Comparison of ENCODE assay signal across 1 cellular context in the genomic region with DNA sequence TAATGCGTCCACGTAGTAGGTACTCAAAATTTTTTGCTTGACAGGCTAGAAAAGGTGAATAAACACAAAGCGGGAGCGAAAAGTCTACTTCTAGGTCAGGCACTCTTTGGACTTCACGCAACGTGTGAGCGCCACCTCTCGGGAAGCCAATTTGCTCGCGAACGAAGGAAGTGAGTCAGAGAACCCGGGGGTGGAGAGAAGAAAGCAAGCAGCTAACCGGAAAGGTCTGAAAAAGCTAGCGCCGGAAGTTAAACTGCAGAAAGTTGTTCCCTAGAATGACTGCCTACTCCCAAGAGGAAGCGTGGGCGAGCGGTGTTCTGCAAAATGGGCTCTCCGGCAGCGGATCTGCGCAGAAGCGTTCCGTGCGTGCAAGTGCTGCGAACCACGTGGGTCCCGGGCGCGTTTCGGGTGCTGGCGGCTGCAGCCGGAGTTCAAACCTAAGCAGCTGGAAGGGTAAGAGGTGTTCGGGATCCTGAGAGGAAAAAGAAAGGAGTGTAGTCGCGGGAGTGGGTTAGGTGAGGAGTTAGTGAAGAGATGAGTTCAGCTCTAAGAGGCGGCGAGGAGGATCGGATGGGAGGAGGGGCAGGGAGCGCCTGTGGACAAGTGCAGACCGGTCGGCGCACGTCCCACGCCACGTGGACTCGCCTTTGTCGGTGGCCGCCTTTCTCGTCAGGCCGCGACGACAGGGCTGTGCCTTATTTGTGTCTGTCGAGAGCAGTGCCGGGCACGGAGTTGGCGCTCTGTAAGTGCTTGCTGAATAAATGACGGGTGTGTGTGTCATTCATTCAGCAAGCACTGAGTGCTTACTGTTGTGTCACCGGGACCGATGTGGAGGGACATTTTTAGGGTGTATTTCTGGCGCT.
TF ChIP-seq lines count a peak whose summit lies in the region.

A gene (plus strand): TSS at position 350 of the 863 bp plus-strand sequence. CDS start 2,096 bp downstream, outside the sequence.

TF ChIP-seq in HepG2, 621 proteins besides CTCF, POLR2A, EP300 and RAD21 (continued from another document and continues in another):
- TF ChIP-seq, protein P1, sequence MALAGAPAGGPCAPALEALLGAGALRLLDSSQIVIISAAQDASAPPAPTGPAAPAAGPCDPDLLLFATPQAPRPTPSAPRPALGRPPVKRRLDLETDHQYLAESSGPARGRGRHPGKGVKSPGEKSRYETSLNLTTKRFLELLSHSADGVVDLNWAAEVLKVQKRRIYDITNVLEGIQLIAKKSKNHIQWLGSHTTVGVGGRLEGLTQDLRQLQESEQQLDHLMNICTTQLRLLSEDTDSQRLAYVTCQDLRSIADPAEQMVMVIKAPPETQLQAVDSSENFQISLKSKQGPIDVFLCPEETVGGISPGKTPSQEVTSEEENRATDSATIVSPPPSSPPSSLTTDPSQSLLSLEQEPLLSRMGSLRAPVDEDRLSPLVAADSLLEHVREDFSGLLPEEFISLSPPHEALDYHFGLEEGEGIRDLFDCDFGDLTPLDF (CRISPR knock-in tag; IDR thresholded peaks at IDR 0.05): peak; percentile 94
- TF ChIP-seq, protein P2, sequence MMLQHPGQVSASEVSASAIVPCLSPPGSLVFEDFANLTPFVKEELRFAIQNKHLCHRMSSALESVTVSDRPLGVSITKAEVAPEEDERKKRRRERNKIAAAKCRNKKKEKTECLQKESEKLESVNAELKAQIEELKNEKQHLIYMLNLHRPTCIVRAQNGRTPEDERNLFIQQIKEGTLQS (CRISPR knock-in tag; IDR thresholded peaks at IDR 0.05): peak; percentile 88
- TF ChIP-seq SSRP1 (CRISPR knock-in tag; IDR thresholded peaks at IDR 0.05) (0 out of 2 replicates have a peak, but pooled peaks have one; percentile 60), PCBP1 (IDR thresholded peaks at IDR 0.05; ENCODE audit: borderline replicate concordance, low read depth, low read length) (peak; percentile 75; the same call in 1 of the 2 replicates), SOX5 (CRISPR knock-in tag; IDR thresholded peaks at IDR 0.05; ENCODE audit: borderline replicate concordance) (peak; percentile 88), TEAD2 (CRISPR knock-in tag; IDR thresholded peaks at IDR 0.05) (no peak), ZNF446 (CRISPR knock-in tag; IDR thresholded peaks at IDR 0.05) (peak; percentile 97), BORCS8-MEF2B (CRISPR knock-in tag; IDR thresholded peaks at IDR 0.05) (peak; percentile 90), CREM (IDR thresholded peaks at IDR 0.05) (peak; percentile 94), CREM (CRISPR knock-in tag; IDR thresholded peaks at IDR 0.05) (peak; percentile 61; the same call in 1 of the 2 replicates), EHMT2 (IDR thresholded peaks at IDR 0.05; ENCODE audit: borderline replicate concordance, low read depth, low read length) (peak; percentile 48; the same call in 1 of the 2 replicates), ATF1 (CRISPR knock-in tag; IDR thresholded peaks at IDR 0.05) (peak; percentile 86), EEA1 (CRISPR knock-in tag; IDR thresholded peaks at IDR 0.05; ENCODE audit: borderline replicate concordance) (peak; percentile 97; the same call in 1 of the 2 replicates), ZNF430 (CRISPR knock-in tag; IDR thresholded peaks at IDR 0.05) (peak; percentile 91; the same call in 1 of the 2 replicates), ZNF496 (CRISPR knock-in tag; IDR thresholded peaks at IDR 0.05; ENCODE audit: insufficient replicate concordance) (no peak), HNRNPK (IDR thresholded peaks at IDR 0.05; ENCODE audit: low read depth, low read length, poor library complexity, severe bottlenecking) (peak; percentile 44), ISL2 (CRISPR knock-in tag; IDR thresholded peaks at IDR 0.05) (peak; percentile 95), FOXA3 (CRISPR knock-in tag; IDR thresholded peaks at IDR 0.05) (peak; percentile 90)
- TF ChIP-seq, protein P3, sequence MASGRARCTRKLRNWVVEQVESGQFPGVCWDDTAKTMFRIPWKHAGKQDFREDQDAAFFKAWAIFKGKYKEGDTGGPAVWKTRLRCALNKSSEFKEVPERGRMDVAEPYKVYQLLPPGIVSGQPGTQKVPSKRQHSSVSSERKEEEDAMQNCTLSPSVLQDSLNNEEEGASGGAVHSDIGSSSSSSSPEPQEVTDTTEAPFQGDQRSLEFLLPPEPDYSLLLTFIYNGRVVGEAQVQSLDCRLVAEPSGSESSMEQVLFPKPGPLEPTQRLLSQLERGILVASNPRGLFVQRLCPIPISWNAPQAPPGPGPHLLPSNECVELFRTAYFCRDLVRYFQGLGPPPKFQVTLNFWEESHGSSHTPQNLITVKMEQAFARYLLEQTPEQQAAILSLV (CRISPR knock-in tag; IDR thresholded peaks at IDR 0.05; ENCODE audit: borderline replicate concordance): peak; percentile 100
- TF ChIP-seq, protein P4, sequence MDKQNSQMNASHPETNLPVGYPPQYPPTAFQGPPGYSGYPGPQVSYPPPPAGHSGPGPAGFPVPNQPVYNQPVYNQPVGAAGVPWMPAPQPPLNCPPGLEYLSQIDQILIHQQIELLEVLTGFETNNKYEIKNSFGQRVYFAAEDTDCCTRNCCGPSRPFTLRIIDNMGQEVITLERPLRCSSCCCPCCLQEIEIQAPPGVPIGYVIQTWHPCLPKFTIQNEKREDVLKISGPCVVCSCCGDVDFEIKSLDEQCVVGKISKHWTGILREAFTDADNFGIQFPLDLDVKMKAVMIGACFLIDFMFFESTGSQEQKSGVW (CRISPR knock-in tag; IDR thresholded peaks at IDR 0.05; ENCODE audit: borderline replicate concordance): no peak
- TF ChIP-seq, protein P5, sequence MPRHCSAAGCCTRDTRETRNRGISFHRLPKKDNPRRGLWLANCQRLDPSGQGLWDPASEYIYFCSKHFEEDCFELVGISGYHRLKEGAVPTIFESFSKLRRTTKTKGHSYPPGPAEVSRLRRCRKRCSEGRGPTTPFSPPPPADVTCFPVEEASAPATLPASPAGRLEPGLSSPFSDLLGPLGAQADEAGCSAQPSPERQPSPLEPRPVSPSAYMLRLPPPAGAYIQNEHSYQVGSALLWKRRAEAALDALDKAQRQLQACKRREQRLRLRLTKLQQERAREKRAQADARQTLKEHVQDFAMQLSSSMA (CRISPR knock-in tag; IDR thresholded peaks at IDR 0.05): peak; percentile 98
- TF ChIP-seq, protein P6, sequence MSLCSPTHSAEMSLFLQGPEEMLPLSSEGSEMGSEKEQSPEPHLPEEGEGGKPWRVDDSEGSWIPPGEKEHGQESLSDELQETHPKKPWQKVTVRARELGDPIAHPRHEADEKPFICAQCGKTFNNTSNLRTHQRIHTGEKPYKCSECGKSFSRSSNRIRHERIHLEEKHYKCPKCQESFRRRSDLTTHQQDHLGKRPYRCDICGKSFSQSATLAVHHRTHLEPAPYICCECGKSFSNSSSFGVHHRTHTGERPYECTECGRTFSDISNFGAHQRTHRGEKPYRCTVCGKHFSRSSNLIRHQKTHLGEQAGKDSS (CRISPR knock-in tag; IDR thresholded peaks at IDR 0.05; ENCODE audit: borderline replicate concordance, low read depth): peak; percentile 99
- TF ChIP-seq, protein P7, sequence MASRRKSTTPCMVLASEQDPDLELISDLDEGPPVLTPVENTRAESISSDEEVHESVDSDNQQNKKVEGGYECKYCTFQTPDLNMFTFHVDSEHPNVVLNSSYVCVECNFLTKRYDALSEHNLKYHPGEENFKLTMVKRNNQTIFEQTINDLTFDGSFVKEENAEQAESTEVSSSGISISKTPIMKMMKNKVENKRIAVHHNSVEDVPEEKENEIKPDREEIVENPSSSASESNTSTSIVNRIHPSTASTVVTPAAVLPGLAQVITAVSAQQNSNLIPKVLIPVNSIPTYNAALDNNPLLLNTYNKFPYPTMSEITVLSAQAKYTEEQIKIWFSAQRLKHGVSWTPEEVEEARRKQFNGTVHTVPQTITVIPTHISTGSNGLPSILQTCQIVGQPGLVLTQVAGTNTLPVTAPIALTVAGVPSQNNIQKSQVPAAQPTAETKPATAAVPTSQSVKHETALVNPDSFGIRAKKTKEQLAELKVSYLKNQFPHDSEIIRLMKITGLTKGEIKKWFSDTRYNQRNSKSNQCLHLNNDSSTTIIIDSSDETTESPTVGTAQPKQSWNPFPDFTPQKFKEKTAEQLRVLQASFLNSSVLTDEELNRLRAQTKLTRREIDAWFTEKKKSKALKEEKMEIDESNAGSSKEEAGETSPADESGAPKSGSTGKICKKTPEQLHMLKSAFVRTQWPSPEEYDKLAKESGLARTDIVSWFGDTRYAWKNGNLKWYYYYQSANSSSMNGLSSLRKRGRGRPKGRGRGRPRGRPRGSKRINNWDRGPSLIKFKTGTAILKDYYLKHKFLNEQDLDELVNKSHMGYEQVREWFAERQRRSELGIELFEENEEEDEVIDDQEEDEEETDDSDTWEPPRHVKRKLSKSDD (CRISPR knock-in tag; IDR thresholded peaks at IDR 0.05; ENCODE audit: low read depth): 0 out of 2 replicates have a peak, but pooled peaks have one; percentile 10
- TF ChIP-seq, protein P8, sequence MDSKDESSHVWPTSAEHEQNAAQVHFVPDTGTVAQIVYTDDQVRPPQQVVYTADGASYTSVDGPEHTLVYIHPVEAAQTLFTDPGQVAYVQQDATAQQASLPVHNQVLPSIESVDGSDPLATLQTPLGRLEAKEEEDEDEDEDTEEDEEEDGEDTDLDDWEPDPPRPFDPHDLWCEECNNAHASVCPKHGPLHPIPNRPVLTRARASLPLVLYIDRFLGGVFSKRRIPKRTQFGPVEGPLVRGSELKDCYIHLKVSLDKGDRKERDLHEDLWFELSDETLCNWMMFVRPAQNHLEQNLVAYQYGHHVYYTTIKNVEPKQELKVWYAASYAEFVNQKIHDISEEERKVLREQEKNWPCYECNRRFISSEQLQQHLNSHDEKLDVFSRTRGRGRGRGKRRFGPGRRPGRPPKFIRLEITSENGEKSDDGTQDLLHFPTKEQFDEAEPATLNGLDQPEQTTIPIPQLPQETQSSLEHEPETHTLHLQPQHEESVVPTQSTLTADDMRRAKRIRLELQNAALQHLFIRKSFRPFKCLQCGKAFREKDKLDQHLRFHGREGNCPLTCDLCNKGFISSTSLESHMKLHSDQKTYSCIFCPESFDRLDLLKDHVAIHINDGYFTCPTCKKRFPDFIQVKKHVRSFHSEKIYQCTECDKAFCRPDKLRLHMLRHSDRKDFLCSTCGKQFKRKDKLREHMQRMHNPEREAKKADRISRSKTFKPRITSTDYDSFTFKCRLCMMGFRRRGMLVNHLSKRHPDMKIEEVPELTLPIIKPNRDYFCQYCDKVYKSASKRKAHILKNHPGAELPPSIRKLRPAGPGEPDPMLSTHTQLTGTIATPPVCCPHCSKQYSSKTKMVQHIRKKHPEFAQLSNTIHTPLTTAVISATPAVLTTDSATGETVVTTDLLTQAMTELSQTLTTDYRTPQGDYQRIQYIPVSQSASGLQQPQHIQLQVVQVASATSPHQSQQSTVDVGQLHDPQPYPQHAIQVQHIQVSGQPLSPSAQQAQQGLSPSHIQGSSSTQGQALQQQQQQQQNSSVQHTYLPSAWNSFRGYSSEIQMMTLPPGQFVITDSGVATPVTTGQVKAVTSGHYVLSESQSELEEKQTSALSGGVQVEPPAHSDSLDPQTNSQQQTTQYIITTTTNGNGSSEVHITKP (CRISPR knock-in tag; IDR thresholded peaks at IDR 0.05; ENCODE audit: low read depth): peak; percentile 88
- TF ChIP-seq, protein P9, sequence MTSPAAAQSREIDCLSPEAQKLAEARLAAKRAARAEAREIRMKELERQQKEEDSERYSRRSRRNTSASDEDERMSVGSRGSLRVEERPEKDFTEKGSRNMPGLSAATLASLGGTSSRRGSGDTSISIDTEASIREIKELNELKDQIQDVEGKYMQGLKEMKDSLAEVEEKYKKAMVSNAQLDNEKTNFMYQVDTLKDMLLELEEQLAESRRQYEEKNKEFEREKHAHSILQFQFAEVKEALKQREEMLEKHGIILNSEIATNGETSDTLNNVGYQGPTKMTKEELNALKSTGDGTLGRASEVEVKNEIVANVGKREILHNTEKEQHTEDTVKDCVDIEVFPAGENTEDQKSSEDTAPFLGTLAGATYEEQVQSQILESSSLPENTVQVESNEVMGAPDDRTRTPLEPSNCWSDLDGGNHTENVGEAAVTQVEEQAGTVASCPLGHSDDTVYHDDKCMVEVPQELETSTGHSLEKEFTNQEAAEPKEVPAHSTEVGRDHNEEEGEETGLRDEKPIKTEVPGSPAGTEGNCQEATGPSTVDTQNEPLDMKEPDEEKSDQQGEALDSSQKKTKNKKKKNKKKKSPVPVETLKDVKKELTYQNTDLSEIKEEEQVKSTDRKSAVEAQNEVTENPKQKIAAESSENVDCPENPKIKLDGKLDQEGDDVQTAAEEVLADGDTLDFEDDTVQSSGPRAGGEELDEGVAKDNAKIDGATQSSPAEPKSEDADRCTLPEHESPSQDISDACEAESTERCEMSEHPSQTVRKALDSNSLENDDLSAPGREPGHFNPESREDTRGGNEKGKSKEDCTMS (CRISPR knock-in tag; conservative IDR thresholded peaks at IDR 0.05): peak; percentile 54; the same call in 1 of the 2 replicates
- TF ChIP-seq, protein P10, sequence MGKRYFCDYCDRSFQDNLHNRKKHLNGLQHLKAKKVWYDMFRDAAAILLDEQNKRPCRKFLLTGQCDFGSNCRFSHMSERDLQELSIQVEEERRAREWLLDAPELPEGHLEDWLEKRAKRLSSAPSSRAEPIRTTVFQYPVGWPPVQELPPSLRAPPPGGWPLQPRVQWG (CRISPR knock-in tag; IDR thresholded peaks at IDR 0.05; ENCODE audit: borderline replicate concordance, low read depth): no peak; the same call in 1 of the 2 replicates
- TF ChIP-seq, protein P11, sequence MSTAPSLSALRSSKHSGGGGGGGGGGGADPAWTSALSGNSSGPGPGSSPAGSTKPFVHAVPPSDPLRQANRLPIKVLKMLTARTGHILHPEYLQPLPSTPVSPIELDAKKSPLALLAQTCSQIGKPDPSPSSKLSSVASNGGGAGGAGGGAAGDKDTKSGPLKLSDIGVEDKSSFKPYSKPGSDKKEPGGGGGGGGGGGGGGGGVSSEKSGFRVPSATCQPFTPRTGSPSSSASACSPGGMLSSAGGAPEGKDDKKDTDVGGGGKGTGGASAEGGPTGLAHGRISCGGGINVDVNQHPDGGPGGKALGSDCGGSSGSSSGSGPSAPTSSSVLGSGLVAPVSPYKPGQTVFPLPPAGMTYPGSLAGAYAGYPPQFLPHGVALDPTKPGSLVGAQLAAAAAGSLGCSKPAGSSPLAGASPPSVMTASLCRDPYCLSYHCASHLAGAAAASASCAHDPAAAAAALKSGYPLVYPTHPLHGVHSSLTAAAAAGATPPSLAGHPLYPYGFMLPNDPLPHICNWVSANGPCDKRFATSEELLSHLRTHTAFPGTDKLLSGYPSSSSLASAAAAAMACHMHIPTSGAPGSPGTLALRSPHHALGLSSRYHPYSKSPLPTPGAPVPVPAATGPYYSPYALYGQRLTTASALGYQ (CRISPR knock-in tag; IDR thresholded peaks at IDR 0.05): peak; percentile 97
- TF ChIP-seq, protein P12, sequence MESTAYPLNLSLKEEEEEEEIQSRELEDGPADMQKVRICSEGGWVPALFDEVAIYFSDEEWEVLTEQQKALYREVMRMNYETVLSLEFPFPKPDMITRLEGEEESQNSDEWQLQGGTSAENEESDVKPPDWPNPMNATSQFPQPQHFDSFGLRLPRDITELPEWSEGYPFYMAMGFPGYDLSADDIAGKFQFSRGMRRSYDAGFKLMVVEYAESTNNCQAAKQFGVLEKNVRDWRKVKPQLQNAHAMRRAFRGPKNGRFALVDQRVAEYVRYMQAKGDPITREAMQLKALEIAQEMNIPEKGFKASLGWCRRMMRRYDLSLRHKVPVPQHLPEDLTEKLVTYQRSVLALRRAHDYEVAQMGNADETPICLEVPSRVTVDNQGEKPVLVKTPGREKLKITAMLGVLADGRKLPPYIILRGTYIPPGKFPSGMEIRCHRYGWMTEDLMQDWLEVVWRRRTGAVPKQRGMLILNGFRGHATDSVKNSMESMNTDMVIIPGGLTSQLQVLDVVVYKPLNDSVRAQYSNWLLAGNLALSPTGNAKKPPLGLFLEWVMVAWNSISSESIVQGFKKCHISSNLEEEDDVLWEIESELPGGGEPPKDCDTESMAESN (CRISPR knock-in tag; conservative IDR thresholded peaks at IDR 0.05): peak; percentile 99
- TF ChIP-seq, protein P13, sequence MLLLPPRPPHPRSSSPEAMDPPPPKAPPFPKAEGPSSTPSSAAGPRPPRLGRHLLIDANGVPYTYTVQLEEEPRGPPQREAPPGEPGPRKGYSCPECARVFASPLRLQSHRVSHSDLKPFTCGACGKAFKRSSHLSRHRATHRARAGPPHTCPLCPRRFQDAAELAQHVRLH (CRISPR knock-in tag; IDR thresholded peaks at IDR 0.05; ENCODE audit: borderline replicate concordance, low read depth): peak; percentile 100
